ENCODE assay signal across 17 cellular contexts in the genomic region with DNA sequence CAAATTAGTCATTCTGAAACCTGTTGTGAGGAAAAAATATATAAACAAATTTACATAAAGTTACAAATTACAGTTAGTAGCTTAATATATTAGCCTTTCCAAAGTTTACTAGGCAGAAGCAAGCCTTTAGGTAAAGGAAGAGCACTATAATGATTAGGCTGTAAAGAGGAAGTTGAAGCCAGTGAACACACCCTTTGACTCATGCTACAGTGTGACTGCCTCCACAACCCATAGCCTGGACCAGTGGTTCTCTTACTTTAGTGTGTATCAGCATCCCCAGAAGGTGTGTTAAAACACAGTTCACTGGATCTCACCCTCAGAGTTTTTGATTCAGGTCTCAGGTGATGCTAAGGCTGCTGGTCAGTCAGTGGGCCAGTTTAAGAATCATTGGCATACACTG.
"Had no signal": no experiment of that assay in that cellular context is flagged by ENCODE, and none has a peak within 500 bp of the region (broad histone marks: within the 10 kb centered on the region; RNA-seq: fewer than 3 reads in every experiment).

No MANE protein-coding gene starts in this region.

- ATAC-seq: activated CD8-positive, alpha-beta T cell treated with anti-CD3 and anti-CD28 coated beads for 36 hours; activated naive CD4-positive, alpha-beta T cell treated with anti-CD3 and anti-CD28 coated beads, Interleukin-2, amount 50 U/mL, for 72 hours; gastroesophageal sphincter; left colon; right lobe of liver had no signal

- DNase-seq: activated B cell treated with CpG ODN at 0.5 μM for 24 hours; activated CD4-positive, alpha-beta T cell treated with anti-CD3 and anti-CD28 coated beads, Interleukin-2, amount 50 U/mL, for 1 hour; activated CD8-positive, alpha-beta T cell treated with anti-CD3 and anti-CD28 coated beads for 36 hours; activated T-cell treated with anti-CD3 and anti-CD28 coated beads, Interleukin-2, amount 50 U/mL, for 48 hours; anterior cingulate cortex; effector CD8-positive, alpha-beta T cell; islet precursor cell; left colon; naive B cell; nephron progenitor cell; right lobe of liver; stimulated activated CD4-positive, alpha-beta T cell treated with anti-CD3 and anti-CD28 coated beads, Interleukin-2, amount 100 ng/mL, for 48 hours; stimulated activated naive CD4-positive, alpha-beta T cell treated with Interleukin-2 at 50 U/mL for 16 hours; T-helper 9 cell; transverse colon had no signal
